In the genomic region with DNA sequence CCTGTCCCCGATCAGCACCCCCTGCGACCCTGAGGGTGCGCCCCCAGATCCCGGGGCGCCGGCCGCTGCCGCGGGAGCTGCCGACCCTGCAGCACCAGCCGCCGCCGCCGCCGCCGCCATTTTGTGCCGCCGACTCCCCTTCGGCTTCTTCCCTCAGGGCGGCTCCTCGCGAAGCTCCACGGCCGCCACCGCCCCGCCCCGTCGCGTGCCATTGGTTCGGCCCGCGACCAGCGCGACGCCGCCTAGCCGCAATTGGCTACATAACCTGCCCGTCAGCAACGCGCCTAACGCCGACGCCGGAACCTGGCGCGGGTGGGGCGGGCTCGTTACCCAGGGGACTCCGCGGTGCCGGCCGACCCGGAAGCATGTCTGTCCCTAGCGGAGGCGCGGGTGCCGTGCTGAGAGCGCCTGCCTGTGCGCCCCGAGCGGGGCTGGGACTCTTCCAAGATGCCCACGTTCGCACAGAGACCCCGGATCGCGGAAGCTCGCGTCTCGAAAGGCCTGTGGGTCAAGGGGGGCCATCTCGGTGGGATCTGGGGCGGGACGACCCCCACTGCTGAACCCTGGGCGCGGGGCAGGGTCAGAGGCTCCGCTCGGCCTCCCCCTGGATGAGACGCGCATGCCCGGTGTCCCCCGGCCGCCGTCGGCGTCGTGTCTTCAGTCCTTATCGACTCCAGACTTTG, we compare ENCODE assay signal across 1 cellular context.
TF ChIP-seq lines count a peak whose summit lies in the region.

TSS of gene CCNL2 (minus strand) at position 149 of the 683 bp plus-strand sequence. CDS start at position 120, 29 bp downstream.

TF ChIP-seq in K562, 482 proteins besides CTCF, POLR2A, EP300 and RAD21 (continued from another document and continues in another):
- TF ChIP-seq, protein P1, sequence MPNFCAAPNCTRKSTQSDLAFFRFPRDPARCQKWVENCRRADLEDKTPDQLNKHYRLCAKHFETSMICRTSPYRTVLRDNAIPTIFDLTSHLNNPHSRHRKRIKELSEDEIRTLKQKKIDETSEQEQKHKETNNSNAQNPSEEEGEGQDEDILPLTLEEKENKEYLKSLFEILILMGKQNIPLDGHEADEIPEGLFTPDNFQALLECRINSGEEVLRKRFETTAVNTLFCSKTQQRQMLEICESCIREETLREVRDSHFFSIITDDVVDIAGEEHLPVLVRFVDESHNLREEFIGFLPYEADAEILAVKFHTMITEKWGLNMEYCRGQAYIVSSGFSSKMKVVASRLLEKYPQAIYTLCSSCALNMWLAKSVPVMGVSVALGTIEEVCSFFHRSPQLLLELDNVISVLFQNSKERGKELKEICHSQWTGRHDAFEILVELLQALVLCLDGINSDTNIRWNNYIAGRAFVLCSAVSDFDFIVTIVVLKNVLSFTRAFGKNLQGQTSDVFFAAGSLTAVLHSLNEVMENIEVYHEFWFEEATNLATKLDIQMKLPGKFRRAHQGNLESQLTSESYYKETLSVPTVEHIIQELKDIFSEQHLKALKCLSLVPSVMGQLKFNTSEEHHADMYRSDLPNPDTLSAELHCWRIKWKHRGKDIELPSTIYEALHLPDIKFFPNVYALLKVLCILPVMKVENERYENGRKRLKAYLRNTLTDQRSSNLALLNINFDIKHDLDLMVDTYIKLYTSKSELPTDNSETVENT (CRISPR knock-in tag; IDR thresholded peaks at IDR 0.05), result peak; percentile 73
- peak; percentile 93 for TF ChIP-seq NKRF (IDR thresholded peaks at IDR 0.05; ENCODE audit: borderline replicate concordance)
- TF ChIP-seq PREB (CRISPR knock-in tag; IDR thresholded peaks at IDR 0.05), result no peak
- peak; percentile 91 for TF ChIP-seq HDAC2 (IDR thresholded peaks at IDR 0.05)
- TF ChIP-seq NR3C1 (CRISPR knock-in tag; IDR thresholded peaks at IDR 0.05), result no peak
- TF ChIP-seq, protein P2, sequence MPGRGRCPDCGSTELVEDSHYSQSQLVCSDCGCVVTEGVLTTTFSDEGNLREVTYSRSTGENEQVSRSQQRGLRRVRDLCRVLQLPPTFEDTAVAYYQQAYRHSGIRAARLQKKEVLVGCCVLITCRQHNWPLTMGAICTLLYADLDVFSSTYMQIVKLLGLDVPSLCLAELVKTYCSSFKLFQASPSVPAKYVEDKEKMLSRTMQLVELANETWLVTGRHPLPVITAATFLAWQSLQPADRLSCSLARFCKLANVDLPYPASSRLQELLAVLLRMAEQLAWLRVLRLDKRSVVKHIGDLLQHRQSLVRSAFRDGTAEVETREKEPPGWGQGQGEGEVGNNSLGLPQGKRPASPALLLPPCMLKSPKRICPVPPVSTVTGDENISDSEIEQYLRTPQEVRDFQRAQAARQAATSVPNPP (IDR thresholded peaks at IDR 0.05; ENCODE audit: borderline replicate concordance, insufficient read depth, insufficient read length), result no peak
- TF ChIP-seq, protein P3, sequence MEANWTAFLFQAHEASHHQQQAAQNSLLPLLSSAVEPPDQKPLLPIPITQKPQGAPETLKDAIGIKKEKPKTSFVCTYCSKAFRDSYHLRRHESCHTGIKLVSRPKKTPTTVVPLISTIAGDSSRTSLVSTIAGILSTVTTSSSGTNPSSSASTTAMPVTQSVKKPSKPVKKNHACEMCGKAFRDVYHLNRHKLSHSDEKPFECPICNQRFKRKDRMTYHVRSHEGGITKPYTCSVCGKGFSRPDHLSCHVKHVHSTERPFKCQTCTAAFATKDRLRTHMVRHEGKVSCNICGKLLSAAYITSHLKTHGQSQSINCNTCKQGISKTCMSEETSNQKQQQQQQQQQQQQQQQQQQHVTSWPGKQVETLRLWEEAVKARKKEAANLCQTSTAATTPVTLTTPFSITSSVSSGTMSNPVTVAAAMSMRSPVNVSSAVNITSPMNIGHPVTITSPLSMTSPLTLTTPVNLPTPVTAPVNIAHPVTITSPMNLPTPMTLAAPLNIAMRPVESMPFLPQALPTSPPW (CRISPR knock-in tag; IDR thresholded peaks at IDR 0.05), result peak; percentile 96
- TF ChIP-seq TAF15 (IDR thresholded peaks at IDR 0.05; ENCODE audit: low read depth, low read length), result 0 out of 2 replicates have a peak, but pooled peaks have one; percentile 22
- TF ChIP-seq PHTF2 (CRISPR knock-in tag; IDR thresholded peaks at IDR 0.05), result no peak
- no peak for TF ChIP-seq ARNT (IDR thresholded peaks at IDR 0.05)
- TF ChIP-seq ZFX (CRISPR knock-in tag; IDR thresholded peaks at IDR 0.05), result peak; percentile 81
- TF ChIP-seq PTTG1 (tag; IDR thresholded peaks at IDR 0.05; ENCODE audit: low read depth), result no peak
- no peak for TF ChIP-seq YBX1 (IDR thresholded peaks at IDR 0.05)
- no peak for TF ChIP-seq RBM15 (IDR thresholded peaks at IDR 0.05; ENCODE audit: insufficient read depth, low read length)
- no peak for TF ChIP-seq ZSCAN32 (CRISPR knock-in tag; IDR thresholded peaks at IDR 0.05)
- no peak for TF ChIP-seq PRMT5 (CRISPR knock-in tag; IDR thresholded peaks at IDR 0.05)
- peak; percentile 93 for TF ChIP-seq HNRNPLL (IDR thresholded peaks at IDR 0.05; ENCODE audit: low read depth, low read length, poor library complexity, severe bottlenecking)
- no peak for TF ChIP-seq ZNF134 (CRISPR knock-in tag; conservative IDR thresholded peaks at IDR 0.05)
- no peak for TF ChIP-seq HMG20A (CRISPR knock-in tag; conservative IDR thresholded peaks at IDR 0.05)
- no peak for TF ChIP-seq GATA2 (CRISPR knock-in tag; IDR thresholded peaks at IDR 0.05)
- no peak for TF ChIP-seq MAFG (tag; conservative IDR thresholded peaks at IDR 0.05)
- TF ChIP-seq IFI16 (CRISPR knock-in tag; IDR thresholded peaks at IDR 0.05), result no peak
- peak; percentile 43 for TF ChIP-seq TCF3 (CRISPR knock-in tag; IDR thresholded peaks at IDR 0.05)
- no peak for TF ChIP-seq ZNF318 (IDR thresholded peaks at IDR 0.05; ENCODE audit: borderline replicate concordance in 1 of 2, low read depth in 1 of 2)
- TF ChIP-seq ZNF780A (CRISPR knock-in tag; IDR thresholded peaks at IDR 0.05), result no peak
- no peak for TF ChIP-seq ZNF124 (CRISPR knock-in tag; IDR thresholded peaks at IDR 0.05)
- peak; percentile 100 for TF ChIP-seq CXXC5 (CRISPR knock-in tag; IDR thresholded peaks at IDR 0.05)
- TF ChIP-seq SIN3A (IDR thresholded peaks at IDR 0.05; ENCODE audit: borderline replicate concordance in 2 of 2, control insufficient read depth in 1 of 2, low read depth in 2 of 2, low read length in 2 of 2), result peak; percentile 93 to 98
- no peak for TF ChIP-seq TEAD2 (tag; IDR thresholded peaks at IDR 0.05)
- TF ChIP-seq NCOA1 (IDR thresholded peaks at IDR 0.05; ENCODE audit: low read depth), result no peak
- TF ChIP-seq ZNF431 (CRISPR knock-in tag; IDR thresholded peaks at IDR 0.05), result peak; percentile 40
- 0 out of 4 replicates have a peak, but pooled peaks of 1 of the 2 experiments have one; percentile 5 for TF ChIP-seq ETV6 (IDR thresholded peaks at IDR 0.05; ENCODE audit: borderline replicate concordance in 1 of 2, low read depth in 2 of 2, low read length in 1 of 2)
- 0 out of 2 replicates have a peak, but pooled peaks have one; percentile 25 for TF ChIP-seq ETV6 (CRISPR knock-in tag; IDR thresholded peaks at IDR 0.05; ENCODE audit: borderline replicate concordance)
- TF ChIP-seq PRDM10 (IDR thresholded peaks at IDR 0.05; ENCODE audit: partially characterized antibody), result no peak
